8 cellular contexts compared by ENCODE assay signal in the genomic region with DNA sequence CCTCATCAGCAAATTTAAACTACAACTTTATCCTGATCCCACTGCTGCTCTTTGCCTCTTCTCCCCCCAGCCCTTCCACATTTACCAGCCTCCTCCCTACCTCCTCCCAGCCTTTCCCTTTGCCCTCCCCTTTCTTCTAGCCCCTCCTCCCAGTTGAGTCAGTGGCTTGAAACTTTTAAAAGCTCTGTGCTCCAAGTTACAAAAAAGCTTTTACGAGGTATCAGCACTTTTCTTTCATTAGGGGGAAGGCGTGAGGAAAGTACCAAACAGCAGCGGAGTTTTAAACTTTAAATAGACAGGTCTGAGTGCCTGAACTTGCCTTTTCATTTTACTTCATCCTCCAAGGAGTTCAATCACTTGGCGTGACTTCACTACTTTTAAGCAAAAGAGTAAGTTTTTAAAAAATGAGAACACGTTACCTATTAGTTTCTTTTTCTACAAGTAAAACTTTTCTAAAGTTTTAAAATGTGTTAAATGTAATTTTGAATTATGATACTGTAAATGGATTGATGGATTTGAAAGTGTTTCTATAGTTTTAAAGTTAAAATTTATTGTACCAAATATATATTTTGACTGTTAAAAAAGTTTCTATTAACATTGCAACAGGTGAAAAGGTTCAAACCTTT. TPM values are rescaled to one million over a fixed set of nuclear protein-coding genes. Genes with fewer than 3 reads are reported as not detected.
A peak's percentile ranks its signal among the peaks of the same experiment; 100 is the strongest.
DNase-seq lines count a peak whose midpoint lies in the region; ATAC-seq and TF ChIP-seq lines count a peak whose summit lies in the region.

Gene GJA1, plus strand, starts transcription at position 203 of the 626 bp plus-strand sequence. CDS start 11,202 bp downstream, outside the sequence.

- H3K4me3 Mint-ChIP-seq in chondrocyte (ENCODE audit: unreplicated experiment), result peak within 1 kb of the TSS; percentile 91

- peak within 1 kb of the TSS; percentile 19 to 57 (median 47) for H3K4me3 ChIP-seq in skin epidermis

- H3K27ac ChIP-seq in skin epidermis, result peak within 1 kb of the TSS; percentile 17 to 95 (median 88)

- H3K27me3 Mint-ChIP-seq in chondrocyte (ENCODE audit: low read depth), result no peaks in the 10 kb centered on the region

- peak; percentile 71 for DNase-seq in AG08396 (ENCODE audit: low spot score)
- DNase-seq in LHCN-M2 (ENCODE audit: low read depth), result peak; percentile 52
- DNase-seq in chondrocyte (ENCODE audit: low spot score), result no peak
- peak; percentile 92 for DNase-seq in islet precursor cell
- no peak for DNase-seq in NCI-H446 treated with DMSO at 0.1 percent for 48 hours (lab: John Stamatoyannopoulos, UW)
- DNase-seq in activated CD4-positive, alpha-beta T cell treated with anti-CD3 and anti-CD28 coated beads, Interleukin-2, amount 50 U/mL, for 1 hour, result no peak

- ATAC-seq in GM19452 (IDR thresholded peaks at IDR 0.05; ENCODE audit: unreplicated experiment), result no peak

- peak within 1 kb of the TSS; percentile 98 for H3K27ac Mint-ChIP-seq in chondrocyte (ENCODE audit: unreplicated experiment)

- H3K36me3 Mint-ChIP-seq in chondrocyte (ENCODE audit: low read depth), result peaks cover 6% of the 10 kb centered on the region

- H3K4me1 Mint-ChIP-seq in chondrocyte (ENCODE audit: low read depth), result peaks cover 41% of the 10 kb centered on the region

- TF ChIP-seq CTCF in chondrocyte (IDR thresholded peaks at IDR 0.05), result peak; percentile 53

- no peaks in the 10 kb centered on the region for H3K9me3 Mint-ChIP-seq in chondrocyte (ENCODE audit: low read depth)

RNA-seq across cellular contexts. Expression of gene GJA1, which starts in this region (rescaled TPM):
- total RNA-seq in LHCN-M2 (2014; rRNA removed) (8.3 and 9.0 TPM in 2 replicates), chondrocyte (194 to 296 TPM (median 295 TPM) in 3 replicates)
- 3.9 TPM for polyA plus RNA-seq in LHCN-M2 (2012)

Comparison
In these comparisons a context has a peak if more than half of its experiments do, and no peak if none do; other contexts are left out.
1. RNA of gene GJA1 (total RNA-seq): 194 to 296 TPM in chondrocyte; 8.3 to 9.0 TPM in LHCN-M2; every median in the first group is over 10 times any median in the second.
2. DNase-seq: peak in AG08396 (single experiment), LHCN-M2 (single experiment) and islet precursor cell (single experiment); none in chondrocyte (single experiment), NCI-H446 treated with DMSO at 0.1 percent for 48 hours (single experiment) and activated CD4-positive, alpha-beta T cell treated with anti-CD3 and anti-CD28 coated beads, Interleukin-2, amount 50 U/mL, for 1 hour (single experiment).